In the genomic region with DNA sequence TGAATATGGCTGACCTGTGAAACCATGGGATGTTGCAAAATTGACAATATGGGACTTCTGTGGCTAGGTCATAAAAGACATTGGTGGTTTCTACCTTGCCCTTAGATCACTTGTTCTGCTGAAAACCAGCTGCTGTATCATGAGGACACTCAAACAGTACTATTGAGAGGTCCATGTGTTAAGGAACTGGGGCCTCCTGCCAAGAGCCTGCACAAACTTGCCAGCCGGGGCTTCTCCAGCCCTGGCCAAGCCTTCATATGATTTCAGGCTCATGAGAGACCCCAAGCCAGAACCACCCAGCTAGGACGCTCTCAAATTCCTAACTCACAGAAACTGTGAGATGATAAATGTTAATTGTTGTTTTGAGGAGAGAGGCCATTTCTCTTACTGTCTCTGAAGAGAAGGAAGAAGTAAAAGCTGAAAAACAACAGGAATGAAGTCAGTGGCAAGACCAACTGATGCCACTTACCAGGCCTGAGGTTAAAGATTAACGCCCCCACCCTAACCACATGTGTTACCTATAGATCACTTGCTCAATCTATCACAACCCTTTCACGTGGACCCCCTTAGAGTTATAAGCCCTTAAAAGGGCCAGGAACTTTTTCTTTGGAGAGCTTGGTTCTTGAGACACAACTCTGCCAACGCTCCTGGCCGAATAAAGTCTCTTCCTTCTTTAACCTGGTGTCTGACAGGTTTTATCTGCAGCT, we compare ENCODE assay signal across 1 cellular context.
TF ChIP-seq lines count a peak whose summit lies in the region.

No MANE protein-coding gene starts in this region.

TF ChIP-seq in K562, 482 proteins besides CTCF, POLR2A, EP300 and RAD21:
- TF ChIP-seq, protein P1, sequence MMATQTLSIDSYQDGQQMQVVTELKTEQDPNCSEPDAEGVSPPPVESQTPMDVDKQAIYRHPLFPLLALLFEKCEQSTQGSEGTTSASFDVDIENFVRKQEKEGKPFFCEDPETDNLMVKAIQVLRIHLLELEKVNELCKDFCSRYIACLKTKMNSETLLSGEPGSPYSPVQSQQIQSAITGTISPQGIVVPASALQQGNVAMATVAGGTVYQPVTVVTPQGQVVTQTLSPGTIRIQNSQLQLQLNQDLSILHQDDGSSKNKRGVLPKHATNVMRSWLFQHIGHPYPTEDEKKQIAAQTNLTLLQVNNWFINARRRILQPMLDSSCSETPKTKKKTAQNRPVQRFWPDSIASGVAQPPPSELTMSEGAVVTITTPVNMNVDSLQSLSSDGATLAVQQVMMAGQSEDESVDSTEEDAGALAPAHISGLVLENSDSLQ (IDR thresholded peaks at IDR 0.05), result no peak
- TF ChIP-seq ZC3H4 (CRISPR knock-in tag; IDR thresholded peaks at IDR 0.05; ENCODE audit: borderline replicate concordance) (no peak), SNRNP70 (optimal IDR thresholded peaks at IDR 0.05; ENCODE audit: low read depth, low read length) (no peak), MBD2 (IDR thresholded peaks at IDR 0.05; ENCODE audit: borderline replicate concordance, low read depth) (no peak), ELF1 (tag; IDR thresholded peaks at IDR 0.05) (no peak), MCM2 (IDR thresholded peaks at IDR 0.05; ENCODE audit: low read depth) (no peak), SMAD4 (CRISPR knock-in tag; conservative IDR thresholded peaks at IDR 0.05) (no peak)
- TF ChIP-seq, protein P2, sequence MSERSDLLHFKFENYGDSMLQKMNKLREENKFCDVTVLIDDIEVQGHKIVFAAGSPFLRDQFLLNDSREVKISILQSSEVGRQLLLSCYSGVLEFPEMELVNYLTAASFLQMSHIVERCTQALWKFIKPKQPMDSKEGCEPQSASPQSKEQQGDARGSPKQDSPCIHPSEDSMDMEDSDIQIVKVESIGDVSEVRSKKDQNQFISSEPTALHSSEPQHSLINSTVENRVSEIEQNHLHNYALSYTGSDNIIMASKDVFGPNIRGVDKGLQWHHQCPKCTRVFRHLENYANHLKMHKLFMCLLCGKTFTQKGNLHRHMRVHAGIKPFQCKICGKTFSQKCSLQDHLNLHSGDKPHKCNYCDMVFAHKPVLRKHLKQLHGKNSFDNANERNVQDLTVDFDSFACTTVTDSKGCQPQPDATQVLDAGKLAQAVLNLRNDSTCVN (CRISPR knock-in tag; IDR thresholded peaks at IDR 0.05), result no peak
- TF ChIP-seq, protein P3, sequence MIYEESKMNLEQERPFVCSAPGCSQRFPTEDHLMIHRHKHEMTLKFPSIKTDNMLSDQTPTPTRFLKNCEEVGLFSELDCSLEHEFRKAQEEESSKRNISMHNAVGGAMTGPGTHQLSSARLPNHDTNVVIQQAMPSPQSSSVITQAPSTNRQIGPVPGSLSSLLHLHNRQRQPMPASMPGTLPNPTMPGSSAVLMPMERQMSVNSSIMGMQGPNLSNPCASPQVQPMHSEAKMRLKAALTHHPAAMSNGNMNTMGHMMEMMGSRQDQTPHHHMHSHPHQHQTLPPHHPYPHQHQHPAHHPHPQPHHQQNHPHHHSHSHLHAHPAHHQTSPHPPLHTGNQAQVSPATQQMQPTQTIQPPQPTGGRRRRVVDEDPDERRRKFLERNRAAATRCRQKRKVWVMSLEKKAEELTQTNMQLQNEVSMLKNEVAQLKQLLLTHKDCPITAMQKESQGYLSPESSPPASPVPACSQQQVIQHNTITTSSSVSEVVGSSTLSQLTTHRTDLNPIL (CRISPR knock-in tag; IDR thresholded peaks at IDR 0.05), result no peak
